ENCODE assay signal across 1 cellular context in the genomic region with DNA sequence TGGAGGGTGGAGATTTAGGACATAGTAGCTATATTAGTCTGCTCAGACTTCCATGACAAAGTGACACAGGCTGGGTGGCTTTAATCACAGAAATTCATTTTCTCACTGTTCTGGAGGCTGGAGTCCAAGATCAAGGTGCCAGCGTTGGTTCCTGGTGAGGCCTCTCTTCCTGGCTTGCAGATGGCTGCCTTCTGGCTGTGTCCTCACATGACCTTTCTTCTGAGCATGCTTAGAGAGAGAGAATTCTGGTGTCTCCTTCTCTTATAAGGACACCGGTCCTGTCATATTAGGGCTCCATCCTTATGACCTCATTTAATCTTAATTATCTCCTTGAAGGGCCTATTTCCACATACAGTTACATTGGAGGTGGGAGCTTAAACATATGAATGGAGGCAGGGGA.
TF ChIP-seq lines count a peak whose summit lies in the region.

No MANE protein-coding gene starts in this region.

TF ChIP-seq in HepG2, 621 proteins besides CTCF, POLR2A, EP300 and RAD21 (continued from another document):
- TF ChIP-seq THRA (CRISPR knock-in tag; IDR thresholded peaks at IDR 0.05; ENCODE audit: borderline replicate concordance), result peak; percentile 78; the same call in 1 of the 2 replicates
